In genomic region chr6:125196613-125197012, GRCh38 we compare ENCODE assay signal across 26 cellular contexts. TPM values are rescaled to one million over a fixed set of nuclear protein-coding genes. Genes with fewer than 3 reads are reported as not detected.
DNase-seq lines count a peak whose midpoint lies in the region; ATAC-seq, FAIRE-seq and TF ChIP-seq lines count a peak whose summit lies in the region.
"Had no signal": no experiment of that assay in that cellular context is flagged by ENCODE, and none has a peak within 500 bp of the region (broad histone marks: within the 10 kb centered on the region; RNA-seq: fewer than 3 reads in every experiment).

No MANE protein-coding gene starts in this region.

- H3K4me1 ChIP-seq in parathyroid adenoma, result peaks cover 41% of the 10 kb centered on the region
- H3K4me1 ChIP-seq in tibial artery, result peaks cover 0 to 87% (median 55%) of the 10 kb centered on the region in 4 donors

- H3K27me3 ChIP-seq in parathyroid adenoma (ENCODE audit: control insufficient read depth, insufficient read depth, low read length), result no peaks in the 10 kb centered on the region
- H3K27me3 ChIP-seq in tibial artery, result no peaks in the 10 kb centered on the region

- CTCF ChIA-PET in WTC11 (lab: Charles Lee), result interaction anchor here (1.5 kb wide), 1 partner anchor 44 kb away, joined by 5 read pairs; the partner anchor contains the start of gene TPD52L1

- no peak for TF ChIP-seq CTCF in coronary artery (IDR thresholded peaks at IDR 0.05)
- TF ChIP-seq CTCF in parathyroid adenoma (IDR thresholded peaks at IDR 0.05), result no peak
- TF ChIP-seq CTCF in tibial artery (IDR thresholded peaks at IDR 0.05), result no peak
- no peak for TF ChIP-seq CTCF in WTC11 (IDR thresholded peaks at IDR 0.05)

- no peak overlapping the region for H3K4me3 ChIP-seq in coronary artery
- no peak overlapping the region for H3K4me3 ChIP-seq in parathyroid adenoma (ENCODE audit: low read depth, low read length)
- H3K4me3 ChIP-seq in tibial artery, result no peak overlapping the region

- POLR2A ChIA-PET in WTC11 (lab: Charles Lee), result no interaction called here

- intact Hi-C loops in tibial artery (cut with DNase I; ENCODE audit: low total_unique reads), result no loop called here

- no peak overlapping the region for H3K27ac Mint-ChIP-seq in WTC11
- H3K27ac Mint-ChIP-seq: natural killer cell, T-helper 17 cell had no signal

- H3K9me3 ChIP-seq in parathyroid adenoma (ENCODE audit: control insufficient read depth, low read length), result no peaks in the 10 kb centered on the region
- H3K9me3 ChIP-seq in tibial artery, result no peaks in the 10 kb centered on the region

- H3K9me3 Mint-ChIP-seq in WTC11, result no peaks in the 10 kb centered on the region
- H3K9me3 Mint-ChIP-seq: natural killer cell had no signal

- ATAC-seq in GM21390 (IDR thresholded peaks at IDR 0.05; ENCODE audit: unreplicated experiment), result no peak
- no peak for ATAC-seq in WTC11
- ATAC-seq: natural killer cell, T-helper 17 cell had no signal

- H3K4me2 ChIP-seq in parathyroid adenoma (ENCODE audit: low read length), result no peak overlapping the region

- no peaks in the 10 kb centered on the region for H3K36me3 Mint-ChIP-seq in WTC11
- H3K36me3 Mint-ChIP-seq: natural killer cell had no signal

- DNase-seq in DMS 273 (lab: John Stamatoyannopoulos, UW; ENCODE audit: unreplicated experiment) (peak; percentile 4), DMS 273 treated with DMSO at 0.1 percent for 48 hours (lab: John Stamatoyannopoulos, UW) (no peak), coronary artery (ENCODE audit: low spot score) (no peak), tibial artery (no peak), urothelium cell line (ENCODE audit: low spot score) (no peak), WTC11 (ENCODE audit: low spot score) (no peak)
- DNase-seq: 8988T; activated CD4-positive, alpha-beta T cell treated with anti-CD3 and anti-CD28 coated beads, Interleukin-2, amount 50 U/mL, for 48 hours; activated naive CD4-positive, alpha-beta T cell treated with Interleukin-2 at 50 U/mL for 16 hours; anterior cingulate cortex; Calu3; H7; hippocampal formation; natural killer cell; NCI-H1417 treated with DMSO at 0.1 percent for 48 hours; NCI-H2171 treated with DMSO at 0.1 percent for 48 hours; SIG-M5; T-helper 17 cell; trophoblast cell; WERI-Rb-1 had no signal

- no peak for FAIRE-seq in urothelium cell line (lab: Jason Lieb, UNC)
- FAIRE-seq: colon, endometrium, GM19239, islet of Langerhans had no signal

- peak overlapping the region; percentile 79 for H2AFZ ChIP-seq in parathyroid adenoma

- no peak overlapping the region for H3K9ac ChIP-seq in parathyroid adenoma

- H3K79me2 ChIP-seq in parathyroid adenoma, result no peaks in the 10 kb centered on the region

- no peaks in the 10 kb centered on the region for H3K36me3 ChIP-seq in parathyroid adenoma (ENCODE audit: control insufficient read depth, insufficient read depth, low read length)
- H3K36me3 ChIP-seq in tibial artery, result no peaks in the 10 kb centered on the region
- H3K36me3 ChIP-seq: WERI-Rb-1 had no signal

- H3K4me3 Mint-ChIP-seq in WTC11, result no peak overlapping the region
- H3K4me3 Mint-ChIP-seq: natural killer cell, T-helper 17 cell had no signal

- H3K4me1 Mint-ChIP-seq in WTC11, result peaks cover 20% of the 10 kb centered on the region
- H3K4me1 Mint-ChIP-seq: T-helper 17 cell had no signal

- peak overlapping the region; percentile 40 to 67 for H3K27ac ChIP-seq in coronary artery
- peak overlapping the region; percentile 87 for H3K27ac ChIP-seq in parathyroid adenoma
- peak overlapping the region; percentile 66 to 74 for H3K27ac ChIP-seq in tibial artery
- H3K27ac ChIP-seq: WERI-Rb-1 had no signal

- H3K27me3 Mint-ChIP-seq in WTC11 (ENCODE audit: low read depth), result no peaks in the 10 kb centered on the region

TF ChIP-seq in WTC11, 78 proteins besides CTCF, POLR2A, EP300 and RAD21 (continues in another document):
- no peak for TF ChIP-seq ELF4 (CRISPR knock-in tag; IDR thresholded peaks at IDR 0.05; ENCODE audit: low read depth)
- TF ChIP-seq AFF4 (CRISPR knock-in tag; IDR thresholded peaks at IDR 0.05; ENCODE audit: borderline replicate concordance), result no peak
- no peak for TF ChIP-seq KAT7 (CRISPR knock-in tag; IDR thresholded peaks at IDR 0.05; ENCODE audit: borderline replicate concordance)
- TF ChIP-seq NFE2L1 (CRISPR knock-in tag; IDR thresholded peaks at IDR 0.05), result no peak
- TF ChIP-seq ZNF138 (CRISPR knock-in tag; conservative IDR thresholded peaks at IDR 0.05), result no peak
- TF ChIP-seq PRDM15 (CRISPR knock-in tag; IDR thresholded peaks at IDR 0.05), result no peak
- TF ChIP-seq ZNF425 (CRISPR knock-in tag; conservative IDR thresholded peaks at IDR 0.05), result no peak
- no peak for TF ChIP-seq HMGA2 (CRISPR knock-in tag; IDR thresholded peaks at IDR 0.05)
- TF ChIP-seq ATF3 (CRISPR knock-in tag; conservative IDR thresholded peaks at IDR 0.05), result no peak
- TF ChIP-seq FOXJ3 (CRISPR knock-in tag; IDR thresholded peaks at IDR 0.05; ENCODE audit: borderline replicate concordance), result no peak

RNA-seq across cellular contexts. Expression of gene TPD52L1, which starts 43.0 kb away (rescaled TPM):
- 12.4 to 17.7 TPM (median 15.0 TPM) in 3 replicates for total RNA-seq in WTC11 (2021)
- total RNA-seq: T-helper 17 cell had no signal
